Comparison of ENCODE assay signal across 8 cellular contexts in the genomic region with DNA sequence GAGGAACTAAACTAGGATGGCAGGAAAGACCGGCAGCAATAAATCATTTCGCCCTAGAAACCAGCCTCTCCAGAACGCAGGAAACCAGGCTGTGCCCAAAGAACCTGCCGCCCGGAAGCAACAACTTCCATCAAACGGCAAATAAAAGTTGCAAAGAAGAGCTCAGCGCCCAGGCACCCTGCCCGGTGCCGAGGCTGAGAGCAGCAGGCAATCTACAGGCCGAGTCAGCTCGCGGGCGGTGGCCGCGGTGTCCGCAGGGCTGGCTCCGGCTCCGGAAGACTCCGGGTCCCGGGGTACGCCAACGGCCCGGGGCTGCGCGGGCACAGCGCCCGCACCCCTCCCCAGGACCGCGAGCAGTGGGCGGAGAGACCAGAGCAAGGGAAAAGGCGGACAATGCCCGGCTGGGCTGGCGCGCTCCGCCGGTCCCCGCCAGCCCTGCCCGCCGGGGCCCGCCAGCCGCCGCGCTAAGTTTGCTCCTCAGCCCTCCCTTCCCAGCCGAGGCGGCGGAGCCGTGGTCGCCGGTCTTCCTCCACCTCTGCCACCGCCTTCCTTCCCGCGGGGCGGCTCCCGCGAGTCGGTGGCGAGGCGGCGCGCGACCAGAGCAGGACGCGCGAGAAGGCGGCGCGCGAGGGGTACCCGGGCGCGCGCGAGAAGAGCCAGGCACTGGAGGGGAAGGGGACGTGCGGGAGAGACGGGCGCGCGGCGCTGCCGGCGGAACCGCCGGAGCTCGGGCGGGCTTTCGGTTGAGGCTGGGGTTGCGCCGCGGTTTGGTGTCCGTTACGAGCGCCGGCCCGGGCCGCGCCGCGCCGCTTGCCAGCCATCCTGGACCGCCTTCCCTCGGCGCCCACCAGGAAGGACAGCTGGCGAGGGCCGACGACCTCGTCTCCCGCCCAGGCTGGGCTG. TPM values are rescaled to one million over a fixed set of nuclear protein-coding genes. Genes with fewer than 3 reads are reported as not detected.
DNase-seq lines count a peak whose midpoint lies in the region; ATAC-seq and TF ChIP-seq lines count a peak whose summit lies in the region.

No MANE protein-coding gene starts in this region.

- no peaks in the 10 kb centered on the region for H3F3A ChIP-seq in PC-3 (ENCODE audit: low read length, unreplicated experiment)

- H4K20me1 ChIP-seq in BLaER1 treated with 17β-estradiol and CSF1 and Interleukin-3, amounts not matched to agents 10 nM and 100 nM: peaks cover 41 to 56% (median 51%) of the 10 kb centered on the region in 11 experiments; a peak in 20 of 22 replicates
- peaks cover 15% of the 10 kb centered on the region for H4K20me1 ChIP-seq in PC-3 (ENCODE audit: low read length)

- peak overlapping the region; percentile 93 to 99 (median 97) for H3K27ac ChIP-seq in BLaER1 treated with 17β-estradiol and CSF1 and Interleukin-3, amounts not matched to agents 10 nM and 100 nM
- H3K27ac ChIP-seq in PC-3 (ENCODE audit: low read length): peak overlapping the region; percentile 75

- ATAC-seq in GM18907 (IDR thresholded peaks at IDR 0.05; ENCODE audit: unreplicated experiment): peak; percentile 44
- peak; percentile 24 for ATAC-seq in HG03139 (IDR thresholded peaks at IDR 0.05; ENCODE audit: unreplicated experiment)
- ATAC-seq in PC-3: peak; percentile 19
- peak; percentile 45 for ATAC-seq in stimulated activated naive CD8-positive, alpha-beta T cell treated with anti-CD3 and anti-CD28 coated beads, Interleukin-15, amount 100 ng/mL, for 72 hours

- H3K4me1 ChIP-seq in BLaER1 treated with 17β-estradiol and CSF1 and Interleukin-3, amounts not matched to agents 10 nM and 100 nM: peaks cover 37 to 49% (median 45%) of the 10 kb centered on the region in 10 experiments
- H3K4me1 ChIP-seq in PC-3 (ENCODE audit: insufficient read depth, low read length): peaks cover 19% of the 10 kb centered on the region; the same call in 1 of the 2 replicates

- TF ChIP-seq CTCF in PC-3 (conservative IDR thresholded peaks at IDR 0.05; ENCODE audit: low read depth, low read length) (no peak), nephron progenitor cell (IDR thresholded peaks at IDR 0.05) (no peak)

- DNase-seq in PC-3 (peak; percentile 39), fibroblast of the conjunctiva (ENCODE audit: low read depth) (peak; percentile 17), nephron progenitor cell (peak; percentile 79)
- peak; percentile 63 for DNase-seq in activated effector memory CD4-positive, alpha-beta T cell treated with Interleukin-2 at 50 U/mL for 16 hours
- peak; percentile 71 to 73 for DNase-seq in stimulated activated naive CD8-positive, alpha-beta T cell treated with anti-CD3 and anti-CD28 coated beads, Interleukin-15, amount 100 ng/mL, for 72 hours

- peak overlapping the region; percentile 83 to 97 (median 88) for H3K4me2 ChIP-seq in BLaER1 treated with 17β-estradiol and CSF1 and Interleukin-3, amounts not matched to agents 10 nM and 100 nM
- peak overlapping the region; percentile 93 for H3K4me2 ChIP-seq in PC-3 (ENCODE audit: low read length)

- peaks cover 0 to 4% (median 0%) of the 10 kb centered on the region in 11 experiments; a peak in 4 of 22 replicates for H3K36me3 ChIP-seq in BLaER1 treated with 17β-estradiol and CSF1 and Interleukin-3, amounts not matched to agents 10 nM and 100 nM
- no peaks in the 10 kb centered on the region for H3K36me3 ChIP-seq in PC-3 (ENCODE audit: low read depth, low read length)

- peak overlapping the region; percentile 97 for H3K4me3 Mint-ChIP-seq in nephron progenitor cell
- H3K4me3 Mint-ChIP-seq in stimulated activated naive CD8-positive, alpha-beta T cell treated with anti-CD3 and anti-CD28 coated beads, Interleukin-15, amount 100 ng/mL, for 72 hours: peak overlapping the region; percentile 93 to 100

- H3K9ac ChIP-seq in BLaER1 treated with 17β-estradiol and CSF1 and Interleukin-3, amounts not matched to agents 10 nM and 100 nM: peak overlapping the region; percentile 95 to 99 (median 98)
- peak overlapping the region; percentile 89 for H3K9ac ChIP-seq in PC-3 (ENCODE audit: low read length)

- no peaks in the 10 kb centered on the region for H3K9me2 ChIP-seq in PC-3 (replicated peaks; ENCODE audit: low read length)

- H3K36me3 Mint-ChIP-seq in nephron progenitor cell (ENCODE audit: low read depth): no peaks in the 10 kb centered on the region

- POLR2A ChIA-PET in PC-3 (lab: Charles Lee; ENCODE audit: unreplicated experiment): no interaction called here

- CTCF ChIA-PET in PC-3 (lab: Charles Lee): no interaction called here

- BruUV-seq in PC-3 (replicated peaks; lab: Mats Ljungman, UMichigan): no TSS peak

- H3K9me3 Mint-ChIP-seq in nephron progenitor cell: no peaks in the 10 kb centered on the region
- H3K9me3 Mint-ChIP-seq in stimulated activated naive CD8-positive, alpha-beta T cell treated with anti-CD3 and anti-CD28 coated beads, Interleukin-15, amount 100 ng/mL, for 72 hours: no peaks in the 10 kb centered on the region

- peaks cover 57% of the 10 kb centered on the region for H3K4me1 Mint-ChIP-seq in nephron progenitor cell
- peaks cover 54% of the 10 kb centered on the region for H3K4me1 Mint-ChIP-seq in stimulated activated naive CD8-positive, alpha-beta T cell treated with anti-CD3 and anti-CD28 coated beads, Interleukin-15, amount 100 ng/mL, for 72 hours

- peak overlapping the region; percentile 87 for H2AFZ ChIP-seq in PC-3 (ENCODE audit: low read length)

- H3K79me2 ChIP-seq in PC-3 (ENCODE audit: low read length): peaks cover 51% of the 10 kb centered on the region

- peaks cover 5% of the 10 kb centered on the region for H3K27me3 Mint-ChIP-seq in nephron progenitor cell (ENCODE audit: low read depth, poor library complexity)
- no peaks in the 10 kb centered on the region for H3K27me3 Mint-ChIP-seq in stimulated activated naive CD8-positive, alpha-beta T cell treated with anti-CD3 and anti-CD28 coated beads, Interleukin-15, amount 100 ng/mL, for 72 hours

- H3K27ac Mint-ChIP-seq in nephron progenitor cell: peak overlapping the region; percentile 91
- H3K27ac Mint-ChIP-seq in stimulated activated naive CD8-positive, alpha-beta T cell treated with anti-CD3 and anti-CD28 coated beads, Interleukin-15, amount 100 ng/mL, for 72 hours: peak overlapping the region; percentile 84 to 93

- peak overlapping the region; percentile 84 to 98 (median 95) for H3K4me3 ChIP-seq in BLaER1 treated with 17β-estradiol and CSF1 and Interleukin-3, amounts not matched to agents 10 nM and 100 nM
- peak overlapping the region; percentile 79 for H3K4me3 ChIP-seq in PC-3 (ENCODE audit: low read length)

- no peaks in the 10 kb centered on the region for H3K27me3 ChIP-seq in BLaER1 treated with 17β-estradiol and CSF1 and Interleukin-3, amounts not matched to agents 10 nM and 100 nM
- no peaks in the 10 kb centered on the region for H3K27me3 ChIP-seq in PC-3 (ENCODE audit: low read length)

- H3K9me3 ChIP-seq in BLaER1 treated with 17β-estradiol and CSF1 and Interleukin-3, amounts not matched to agents 10 nM and 100 nM (replicated peaks in 1 of 11): no peaks in the 10 kb centered on the region
- no peaks in the 10 kb centered on the region for H3K9me3 ChIP-seq in PC-3 (ENCODE audit: low read length)

- intact Hi-C loops in PC-3 (cut with micrococcal nuclease): loop anchor here (2.0 to 5.0 kb wide), 3 partner anchors 97 to 201 kb away; partner anchors contain the start of gene OCIAD2

RNA-seq across cellular contexts. Expression of gene FRYL, which starts 0.7 kb away (rescaled TPM):
- total RNA-seq in PC-3 (2014; rRNA removed): 29.9 and 31.3 TPM in 2 replicates

RNA-seq across cellular contexts. Expression of gene OCIAD1, which starts 51.5 kb away (rescaled TPM):
- total RNA-seq in PC-3 (2014; rRNA removed): 52.6 and 61.0 TPM in 2 replicates

Comparison
In these comparisons a context has a peak if more than half of its experiments do, and no peak if none do; other contexts are left out.
1. Peak in every context shown above with its lines: DNase-seq, ATAC-seq, H3K4me3 ChIP-seq and H3K27ac ChIP-seq.
2. DNase-seq: peak in every context shown above with its lines; median percentile 79 in nephron progenitor cell; 72 in stimulated activated naive CD8-positive, alpha-beta T cell treated with anti-CD3 and anti-CD28 coated beads, Interleukin-15, amount 100 ng/mL, for 72 hours; 63 in activated effector memory CD4-positive, alpha-beta T cell treated with Interleukin-2 at 50 U/mL for 16 hours; 39 in PC-3; 17 in fibroblast of the conjunctiva.